Comparison of ENCODE assay signal across 21 cellular contexts in genomic region chr2:122163596-122163995, GRCh38.
"Had no signal": no experiment of that assay in that cellular context is flagged by ENCODE, and none has a peak within 500 bp of the region (broad histone marks: within the 10 kb centered on the region; RNA-seq: fewer than 3 reads in every experiment).

No MANE protein-coding gene starts in this region.

- DNase-seq: activated CD4-positive, alpha-beta T cell treated with anti-CD3 and anti-CD28 coated beads for 4 hours; activated CD8-positive, alpha-beta memory T cell treated with anti-CD3 and anti-CD28 coated beads, Interleukin-2, amount 50 U/mL, for 4 hours; activated CD8-positive, alpha-beta T cell treated with anti-CD3 and anti-CD28 coated beads for 36 hours; activated naive CD4-positive, alpha-beta T cell; activated T-cell treated with anti-CD3 and anti-CD28 coated beads, Interleukin-2, amount 50 U/mL, for 72 hours; aorta; caudate nucleus; colonic mucosa; MM.1S; NCI-H1105; NCI-H1436; NCI-H187; NCI-H2081; NCI-H2227 treated with DMSO at 0.1 percent for 48 hours; NCI-H446 treated with DMSO at 0.1 percent for 48 hours; NCI-H526 treated with DMSO at 0.1 percent for 48 hours; NCI-H82; PC-3; SHP77; T-helper 17 cell; T-helper 9 cell had no signal

- ATAC-seq: activated CD8-positive, alpha-beta T cell treated with anti-CD3 and anti-CD28 coated beads for 36 hours; activated T-cell treated with anti-CD3 and anti-CD28 coated beads, Interleukin-2, amount 50 U/mL, for 72 hours; PC-3; T-helper 17 cell had no signal
